ENCODE assay signal across 26 cellular contexts in genomic region chr4:140332734-140333133, GRCh38.
"Had no signal": no experiment of that assay in that cellular context is flagged by ENCODE, and none has a peak within 500 bp of the region (broad histone marks: within the 10 kb centered on the region; RNA-seq: fewer than 3 reads in every experiment).

No MANE protein-coding gene starts in this region.

- H3K27ac ChIP-seq: adrenal gland, body of pancreas, colonic mucosa had no signal

- H3K4me1 ChIP-seq: adrenal gland, body of pancreas, colonic mucosa had no signal

- H3K4me3 Mint-ChIP-seq: activated CD4-positive, alpha-beta memory T cell treated with anti-CD3 and anti-CD28 coated beads, Interleukin-2, amount 10 ng/mL, durations not matched to agents 7 days and 5 days; activated CD4-positive, alpha-beta T cell treated with anti-CD3 and anti-CD28 coated beads for 36 hours; activated CD4-positive, alpha-beta T cell treated with anti-CD3 and anti-CD28 coated beads, Interleukin-2, amount 10 ng/mL, durations not matched to agents 24 days and 14 days; activated naive CD8-positive, alpha-beta T cell; activated T-cell treated with anti-CD3 and anti-CD28 coated beads, Interleukin-2, amount 50 U/mL, for 4 hours; activated T-helper 17 cell treated with anti-CD3 and anti-CD28 coated beads, Interleukin-2, amount 50 U/mL, for 72 hours; T-cell; T-helper 1 cell treated with Interleukin-12 subunit alpha and Interleukin-12 subunit beta and Interleukin-4 antibody, amounts not matched to agents 30 μg/mL and 1 μg/mL, for 36 hours had no signal

- H3K27me3 ChIP-seq: adrenal gland, body of pancreas, colonic mucosa had no signal

- H3K36me3 ChIP-seq: adrenal gland, colonic mucosa had no signal

- DNase-seq: activated CD4-positive, alpha-beta memory T cell treated with anti-CD3 and anti-CD28 coated beads, Interleukin-2, amount 10 ng/mL, durations not matched to agents 7 days and 5 days; activated CD4-positive, alpha-beta T cell treated with anti-CD3 and anti-CD28 coated beads for 36 hours; activated CD4-positive, alpha-beta T cell treated with anti-CD3 and anti-CD28 coated beads, Interleukin-2, amount 10 ng/mL, durations not matched to agents 24 days and 14 days; activated CD4-positive, alpha-beta T cell treated with anti-CD3 and anti-CD28 coated beads, Interleukin-2, amount 50 U/mL, for 4 hours; activated CD4-positive, CD25-positive, alpha-beta regulatory T cell; activated CD4-positive, CD25-positive, alpha-beta regulatory T cell treated with anti-CD3 and anti-CD28 coated beads, Interleukin-2, amount 50 U/mL, for 72 hours; activated effector memory CD4-positive, alpha-beta T cell treated with Interleukin-2 at 50 U/mL for 16 hours; activated gamma-delta T cell treated with Interleukin-2 at 50 U/mL for 16 hours; activated naive CD4-positive, alpha-beta T cell treated with anti-CD3 and anti-CD28 coated beads, Interleukin-2, amount 50 U/mL, for 16 hours; activated naive CD4-positive, alpha-beta T cell treated with Interleukin-2 at 50 U/mL for 16 hours; activated T-cell treated with anti-CD3 and anti-CD28 coated beads, Interleukin-2, amount 50 U/mL, for 4 hours; adrenal gland; amygdala; aorta; body of pancreas; caudate nucleus; colonic mucosa; effector CD8-positive, alpha-beta T cell; foreskin fibroblast; head of caudate nucleus; SW 1271; T-cell; T-helper 9 cell had no signal

- ATAC-seq: activated CD4-positive, alpha-beta T cell treated with anti-CD3 and anti-CD28 coated beads for 36 hours; activated T-cell treated with anti-CD3 and anti-CD28 coated beads, Interleukin-2, amount 50 U/mL, for 4 hours; activated T-helper 17 cell treated with anti-CD3 and anti-CD28 coated beads, Interleukin-2, amount 50 U/mL, for 72 hours; body of pancreas; T-cell had no signal

- H3K4me3 ChIP-seq: adrenal gland, body of pancreas, colonic mucosa had no signal

- H3K36me3 Mint-ChIP-seq: activated naive CD8-positive, alpha-beta T cell; T-cell had no signal

- H3K27ac Mint-ChIP-seq: activated CD4-positive, alpha-beta memory T cell treated with anti-CD3 and anti-CD28 coated beads, Interleukin-2, amount 10 ng/mL, durations not matched to agents 7 days and 5 days; activated CD4-positive, alpha-beta T cell treated with anti-CD3 and anti-CD28 coated beads for 36 hours; activated CD4-positive, alpha-beta T cell treated with anti-CD3 and anti-CD28 coated beads, Interleukin-2, amount 10 ng/mL, durations not matched to agents 24 days and 14 days; activated naive CD8-positive, alpha-beta T cell; activated T-helper 17 cell treated with anti-CD3 and anti-CD28 coated beads, Interleukin-2, amount 50 U/mL, for 72 hours; T-cell; T-helper 1 cell treated with Interleukin-12 subunit alpha and Interleukin-12 subunit beta and Interleukin-4 antibody, amounts not matched to agents 30 μg/mL and 1 μg/mL, for 36 hours had no signal

- H3K9me3 ChIP-seq: adrenal gland, body of pancreas, colonic mucosa had no signal

- H3K9me3 Mint-ChIP-seq: activated CD4-positive, alpha-beta memory T cell treated with anti-CD3 and anti-CD28 coated beads, Interleukin-2, amount 10 ng/mL, durations not matched to agents 7 days and 5 days; activated CD4-positive, alpha-beta T cell treated with anti-CD3 and anti-CD28 coated beads, Interleukin-2, amount 10 ng/mL, durations not matched to agents 24 days and 14 days; activated T-cell treated with anti-CD3 and anti-CD28 coated beads, Interleukin-2, amount 50 U/mL, for 4 hours; activated T-helper 17 cell treated with anti-CD3 and anti-CD28 coated beads, Interleukin-2, amount 50 U/mL, for 72 hours; T-cell; T-helper 1 cell treated with Interleukin-12 subunit alpha and Interleukin-12 subunit beta and Interleukin-4 antibody, amounts not matched to agents 30 μg/mL and 1 μg/mL, for 36 hours had no signal
